ENCODE assay signal across 8 cellular contexts in the genomic region with DNA sequence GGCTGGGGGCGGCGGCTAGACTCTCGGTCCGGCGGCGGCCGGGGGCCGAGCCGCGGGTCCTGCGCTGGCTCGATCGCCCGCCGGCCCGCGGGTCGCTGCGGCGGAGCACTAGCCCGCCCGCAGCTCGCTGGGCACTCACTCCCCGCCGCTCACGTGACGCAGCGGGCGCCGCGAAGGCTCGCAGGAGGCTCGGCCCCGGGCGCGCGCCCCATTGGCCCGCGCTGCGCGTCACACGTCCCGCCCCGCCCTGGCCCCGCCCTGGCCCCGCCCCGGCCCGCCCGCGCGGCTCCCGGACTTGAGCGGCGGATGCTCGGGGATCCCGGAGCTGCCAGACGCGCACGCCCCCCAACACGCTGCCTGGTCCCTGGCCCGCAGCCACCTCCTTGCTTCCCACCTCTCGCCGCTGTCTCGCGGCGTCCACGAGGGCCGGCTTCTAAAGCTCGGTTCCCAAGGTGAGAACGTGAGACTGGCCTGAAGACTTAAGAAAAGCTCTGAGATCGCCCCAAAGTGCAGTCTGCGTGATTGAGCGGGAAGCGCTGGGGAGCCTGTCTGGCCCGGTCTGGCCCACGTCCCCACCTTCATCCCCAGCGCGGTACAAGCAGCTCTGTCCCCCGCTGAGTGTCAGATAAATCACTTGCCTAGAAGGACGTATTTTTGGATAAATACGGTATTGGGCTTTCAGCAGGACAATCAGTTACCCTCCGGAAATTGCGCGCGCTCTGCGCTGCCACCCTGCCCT. TPM values are rescaled to one million over a fixed set of nuclear protein-coding genes. Genes with fewer than 3 reads are reported as not detected.
DNase-seq lines count a peak whose midpoint lies in the region; ATAC-seq and TF ChIP-seq lines count a peak whose summit lies in the region.

Gene KLF15 (minus strand): TSS at position 110 of the 739 bp plus-strand sequence. CDS start 4,486 bp downstream, outside the sequence.

- peak within 1 kb of the TSS; percentile 79 for H3K4me3 ChIP-seq in DOHH2 (ENCODE audit: low read length)
- H3K4me3 ChIP-seq in LNCaP clone FGC (ENCODE audit: low read depth, low read length) = peak within 1 kb of the TSS; percentile 88
- H3K4me3 ChIP-seq in cardiac muscle cell = peak within 1 kb of the TSS; percentile 81
- peak within 1 kb of the TSS; percentile 70 for H3K4me3 ChIP-seq in parathyroid adenoma (ENCODE audit: low read depth, low read length)
- H3K4me3 ChIP-seq in thymus (ENCODE audit: low read length) = peak within 1 kb of the TSS; percentile 61

- H3K9me3 ChIP-seq in DOHH2 (ENCODE audit: control insufficient read depth, insufficient read depth, low read length) = no peaks in the 10 kb centered on the region
- H3K9me3 ChIP-seq in cardiac muscle cell (ENCODE audit: low read depth) = no peaks in the 10 kb centered on the region
- H3K9me3 ChIP-seq in parathyroid adenoma (ENCODE audit: control insufficient read depth, low read length) = no peaks in the 10 kb centered on the region
- H3K9me3 ChIP-seq in thymus (ENCODE audit: control insufficient read depth) = no peaks in the 10 kb centered on the region

- H3K27me3 ChIP-seq in DOHH2 (ENCODE audit: control insufficient read depth, low read length) (peaks cover 24% of the 10 kb centered on the region), cardiac muscle cell (peaks cover 6% of the 10 kb centered on the region), parathyroid adenoma (ENCODE audit: control insufficient read depth, insufficient read depth, low read length) (no peaks in the 10 kb centered on the region), thymus (ENCODE audit: control insufficient read depth, insufficient read depth) (peaks cover 52% of the 10 kb centered on the region)

- WGBS in thymus = 1% methylated on average over 86 of the region's 86 CpGs

- H3K36me3 ChIP-seq in DOHH2 (ENCODE audit: control insufficient read depth, low read length) (no peaks in the 10 kb centered on the region), cardiac muscle cell (no peaks in the 10 kb centered on the region), parathyroid adenoma (ENCODE audit: control insufficient read depth, insufficient read depth, low read length) (no peaks in the 10 kb centered on the region), thymus (ENCODE audit: control insufficient read depth, insufficient read depth) (no peaks in the 10 kb centered on the region)

- peaks cover 11% of the 10 kb centered on the region for H3K4me1 Mint-ChIP-seq in activated naive CD8-positive, alpha-beta T cell treated with anti-CD3 and anti-CD28 coated beads, Interleukin-2, amount 50 U/mL, for 24 hours

- peaks cover 8% of the 10 kb centered on the region for H3F3A ChIP-seq in DOHH2 (ENCODE audit: control insufficient read depth, insufficient read depth)

- no peak within 1 kb of the TSS for H3K27ac Mint-ChIP-seq in activated naive CD8-positive, alpha-beta T cell treated with anti-CD3 and anti-CD28 coated beads, Interleukin-2, amount 50 U/mL, for 24 hours

- TF ChIP-seq CTCF in DOHH2 (IDR thresholded peaks at IDR 0.05; ENCODE audit: low read depth, low read length, poor library complexity, severe bottlenecking) (no peak), LNCaP clone FGC (IDR thresholded peaks at IDR 0.05; ENCODE audit: control insufficient read depth, extremely low read depth, insufficient read depth) (no peak), cardiac muscle cell (IDR thresholded peaks at IDR 0.05; ENCODE audit: low read depth, low read length) (no peak), parathyroid adenoma (IDR thresholded peaks at IDR 0.05) (no peak)

- H3K36me3 Mint-ChIP-seq in activated naive CD8-positive, alpha-beta T cell treated with anti-CD3 and anti-CD28 coated beads, Interleukin-2, amount 50 U/mL, for 24 hours (ENCODE audit: low read depth) = no peaks in the 10 kb centered on the region

- no peaks in the 10 kb centered on the region for H3K9me2 ChIP-seq in DOHH2 (replicated peaks; ENCODE audit: control insufficient read depth, low read length)

- DNase-seq in GOT3 (lab: John Stamatoyannopoulos, UW) = peak; percentile 22
- DNase-seq in LNCaP clone FGC (ENCODE audit: low read depth) = peak; percentile 33
- peak; percentile 69 for DNase-seq in SW480 (ENCODE audit: low spot score)
- DNase-seq in activated naive CD8-positive, alpha-beta T cell treated with anti-CD3 and anti-CD28 coated beads, Interleukin-2, amount 50 U/mL, for 24 hours = peak; percentile 80
- peak; percentile 91 to 96 for DNase-seq in cardiac muscle cell (ENCODE audit: low read depth in 1 of 2, low spot score in 1 of 2)

- H2AFZ ChIP-seq in parathyroid adenoma = peak within 1 kb of the TSS; percentile 94

- H4K20me1 ChIP-seq in DOHH2 (ENCODE audit: control insufficient read depth, insufficient read depth, low read depth, low read length) = no peaks in the 10 kb centered on the region

- peaks cover 48% of the 10 kb centered on the region for H3K27me3 Mint-ChIP-seq in activated naive CD8-positive, alpha-beta T cell treated with anti-CD3 and anti-CD28 coated beads, Interleukin-2, amount 50 U/mL, for 24 hours

- H3K4me2 ChIP-seq in DOHH2 (ENCODE audit: low read length) (peak within 1 kb of the TSS; percentile 100), parathyroid adenoma (ENCODE audit: low read length) (peak within 1 kb of the TSS; percentile 88)

- H3K9ac ChIP-seq in parathyroid adenoma = no peak within 1 kb of the TSS

- H3K27ac ChIP-seq in DOHH2 (ENCODE audit: low read depth, low read length) (peak within 1 kb of the TSS; percentile 94), cardiac muscle cell (peak within 1 kb of the TSS; percentile 78), parathyroid adenoma (peak within 1 kb of the TSS; percentile 42), thymus (ENCODE audit: low read depth) (peak within 1 kb of the TSS; percentile 43)

- peaks cover 45% of the 10 kb centered on the region for H3K4me1 ChIP-seq in DOHH2 (ENCODE audit: control insufficient read depth, low read length)
- H3K4me1 ChIP-seq in cardiac muscle cell (ENCODE audit: low read depth) = peaks cover 6% of the 10 kb centered on the region
- peaks cover 7% of the 10 kb centered on the region for H3K4me1 ChIP-seq in parathyroid adenoma
- peaks cover 7% of the 10 kb centered on the region for H3K4me1 ChIP-seq in thymus (ENCODE audit: control insufficient read depth, insufficient read depth, low read length)

- peak; percentile 85 for ATAC-seq in activated naive CD8-positive, alpha-beta T cell treated with anti-CD3 and anti-CD28 coated beads, Interleukin-2, amount 50 U/mL, for 24 hours

- H3K79me2 ChIP-seq in DOHH2 (ENCODE audit: control insufficient read depth, low read length) (no peaks in the 10 kb centered on the region), parathyroid adenoma (no peaks in the 10 kb centered on the region)

- H3K4me3 Mint-ChIP-seq in activated naive CD8-positive, alpha-beta T cell treated with anti-CD3 and anti-CD28 coated beads, Interleukin-2, amount 50 U/mL, for 24 hours = peak within 1 kb of the TSS; percentile 75

- H3K9me3 Mint-ChIP-seq in activated naive CD8-positive, alpha-beta T cell treated with anti-CD3 and anti-CD28 coated beads, Interleukin-2, amount 50 U/mL, for 24 hours = no peaks in the 10 kb centered on the region

RNA-seq across cellular contexts. Expression of gene KLF15, which starts in this region (rescaled TPM):
- 9.5 and 16.5 TPM in 2 replicates for total RNA-seq in cardiac muscle cell
- 0.75 and 6.3 TPM in 2 replicates for polyA plus RNA-seq in cardiac muscle cell
- 7.6 TPM for polyA plus RNA-seq in thymus

Comparison
In these comparisons a context has a peak if more than half of its experiments do, and no peak if none do; other contexts are left out.
1. Peak in every context shown above with its lines: DNase-seq, ATAC-seq, H3K4me3 ChIP-seq and H3K27ac ChIP-seq.
2. H3K27ac ChIP-seq: peak in every context shown above with its lines; median percentile 94 in DOHH2; 78 in cardiac muscle cell; 43 in thymus; 42 in parathyroid adenoma.
3. DNase-seq: peak in every context shown above with its lines; median percentile 94 in cardiac muscle cell; 80 in activated naive CD8-positive, alpha-beta T cell treated with anti-CD3 and anti-CD28 coated beads, Interleukin-2, amount 50 U/mL, for 24 hours; 69 in SW480; 33 in LNCaP clone FGC; 22 in GOT3.